Comparison of ENCODE assay signal across 2 cellular contexts in genomic region chr17:45902892-45903346, GRCh38.
A peak's percentile ranks its signal among the peaks of the same experiment; 100 is the strongest.
TF ChIP-seq lines count a peak whose summit lies in the region.

No MANE protein-coding gene starts in this region.

TF ChIP-seq in SK-N-SH, 30 proteins besides CTCF, POLR2A, EP300 and RAD21 (continued from another document):
- TF ChIP-seq NFIC (IDR thresholded peaks at IDR 0.05; ENCODE audit: borderline replicate concordance): no peak
- TF ChIP-seq MXI1 (IDR thresholded peaks at IDR 0.05; ENCODE audit: low read depth, low read length): 0 out of 2 replicates have a peak, but pooled peaks have one; percentile 24
- no peak for TF ChIP-seq TAF1 (IDR thresholded peaks at IDR 0.05; ENCODE audit: borderline replicate concordance, low read depth, low read length)
- no peak for TF ChIP-seq PBX3 (IDR thresholded peaks at IDR 0.05)
- no peak for TF ChIP-seq USF2 (IDR thresholded peaks at IDR 0.05; ENCODE audit: borderline replicate concordance, low read depth, low read length)
- peak; percentile 92 for TF ChIP-seq GATA2 (CRISPR knock-in tag; IDR thresholded peaks at IDR 0.05)
- no peak for TF ChIP-seq JUND (IDR thresholded peaks at IDR 0.05)
- no peak for TF ChIP-seq CHD2 (IDR thresholded peaks at IDR 0.05; ENCODE audit: low read length, partially characterized antibody)
- TF ChIP-seq POLR2AphosphoS5 (IDR thresholded peaks at IDR 0.05; ENCODE audit: low read depth, low read length): no peak
- no peak for TF ChIP-seq MAX (IDR thresholded peaks at IDR 0.05; ENCODE audit: low read depth)
- TF ChIP-seq EZH2phosphoT487 (IDR thresholded peaks at IDR 0.05; ENCODE audit: borderline replicate concordance, low read depth): no peak
- no peak for TF ChIP-seq USF1 (IDR thresholded peaks at IDR 0.05; ENCODE audit: borderline replicate concordance, low read depth)
- TF ChIP-seq FOXJ3 (CRISPR knock-in tag; IDR thresholded peaks at IDR 0.05): 0 out of 2 replicates have a peak, but pooled peaks have one; percentile 10
- no peak for TF ChIP-seq REST (IDR thresholded peaks at IDR 0.05; ENCODE audit: low read depth, low read length)
- TF ChIP-seq TCF12 (IDR thresholded peaks at IDR 0.05): no peak

TF ChIP-seq in liver, 16 proteins besides CTCF, POLR2A, EP300 and RAD21 (continued from another document):
- TF ChIP-seq REST (IDR thresholded peaks at IDR 0.05): peak; percentile 60
- peak; percentile 52 for TF ChIP-seq FOXA2 (IDR thresholded peaks at IDR 0.05)
- TF ChIP-seq TAF1 (conservative IDR thresholded peaks at IDR 0.05): no peak
- no peak for TF ChIP-seq GABPA (IDR thresholded peaks at IDR 0.05 in 1 of 2, conservative IDR thresholded peaks at IDR 0.05 in 1 of 2)
- peak; percentile 37 for TF ChIP-seq SP1 (IDR thresholded peaks at IDR 0.05)
TF ChIP-seq in liver: peak in this region for 8.
